ENCODE assay signal across 2 cellular contexts in the genomic region with DNA sequence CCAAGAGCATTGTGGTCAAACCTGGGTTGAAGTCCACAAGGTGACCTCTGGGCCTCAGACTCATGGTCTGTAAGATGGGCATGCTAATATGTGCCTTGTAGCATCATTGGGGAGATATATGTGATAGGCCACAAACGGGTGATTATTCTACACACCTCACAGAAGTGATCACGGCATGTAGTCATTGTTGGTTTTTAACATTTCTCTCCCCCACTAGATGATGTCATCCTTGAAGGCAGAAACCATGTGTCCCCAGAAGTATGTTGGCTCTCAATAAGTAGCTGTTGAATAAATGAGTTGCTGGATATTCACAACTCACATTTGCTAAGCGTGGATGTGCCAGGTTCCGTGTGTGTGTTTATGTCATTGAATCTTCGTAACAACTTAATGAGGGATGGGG.
TF ChIP-seq lines count a peak whose summit lies in the region.

No MANE protein-coding gene starts in this region.

TF ChIP-seq in HepG2, 621 proteins besides CTCF, POLR2A, EP300 and RAD21:
- no peak for TF ChIP-seq ZSCAN22 (CRISPR knock-in tag; IDR thresholded peaks at IDR 0.05)
- no peak for TF ChIP-seq ZNF567 (CRISPR knock-in tag; IDR thresholded peaks at IDR 0.05; ENCODE audit: borderline replicate concordance)
- TF ChIP-seq TCF12 (IDR thresholded peaks at IDR 0.05) = no peak
- no peak for TF ChIP-seq TCF12 (CRISPR knock-in tag; IDR thresholded peaks at IDR 0.05)
- no peak for TF ChIP-seq ARHGAP35 (CRISPR knock-in tag; IDR thresholded peaks at IDR 0.05; ENCODE audit: borderline replicate concordance)
- no peak for TF ChIP-seq SALL2 (CRISPR knock-in tag; IDR thresholded peaks at IDR 0.05)
- TF ChIP-seq, protein P1, sequence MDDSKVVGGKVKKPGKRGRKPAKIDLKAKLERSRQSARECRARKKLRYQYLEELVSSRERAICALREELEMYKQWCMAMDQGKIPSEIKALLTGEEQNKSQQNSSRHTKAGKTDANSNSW (CRISPR knock-in tag; IDR thresholded peaks at IDR 0.05; ENCODE audit: borderline replicate concordance) = no peak
- peak; percentile 88 for TF ChIP-seq ATF7 (IDR thresholded peaks at IDR 0.05)
- no peak for TF ChIP-seq ATF7 (CRISPR knock-in tag; IDR thresholded peaks at IDR 0.05)
- TF ChIP-seq, protein P2, sequence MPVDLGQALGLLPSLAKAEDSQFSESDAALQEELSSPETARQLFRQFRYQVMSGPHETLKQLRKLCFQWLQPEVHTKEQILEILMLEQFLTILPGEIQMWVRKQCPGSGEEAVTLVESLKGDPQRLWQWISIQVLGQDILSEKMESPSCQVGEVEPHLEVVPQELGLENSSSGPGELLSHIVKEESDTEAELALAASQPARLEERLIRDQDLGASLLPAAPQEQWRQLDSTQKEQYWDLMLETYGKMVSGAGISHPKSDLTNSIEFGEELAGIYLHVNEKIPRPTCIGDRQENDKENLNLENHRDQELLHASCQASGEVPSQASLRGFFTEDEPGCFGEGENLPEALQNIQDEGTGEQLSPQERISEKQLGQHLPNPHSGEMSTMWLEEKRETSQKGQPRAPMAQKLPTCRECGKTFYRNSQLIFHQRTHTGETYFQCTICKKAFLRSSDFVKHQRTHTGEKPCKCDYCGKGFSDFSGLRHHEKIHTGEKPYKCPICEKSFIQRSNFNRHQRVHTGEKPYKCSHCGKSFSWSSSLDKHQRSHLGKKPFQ (CRISPR knock-in tag; IDR thresholded peaks at IDR 0.05; ENCODE audit: insufficient replicate concordance) = no peak
- 0 out of 2 replicates have a peak, but pooled peaks have one; percentile 10 for TF ChIP-seq CREB1 (IDR thresholded peaks at IDR 0.05)
- no peak for TF ChIP-seq CREB1 (CRISPR knock-in tag; IDR thresholded peaks at IDR 0.05)
- TF ChIP-seq TOPORS (CRISPR knock-in tag; IDR thresholded peaks at IDR 0.05) = no peak
- no peak for TF ChIP-seq FOXA3 (CRISPR knock-in tag; IDR thresholded peaks at IDR 0.05)
- TF ChIP-seq GZF1 (CRISPR knock-in tag; IDR thresholded peaks at IDR 0.05) = no peak
- TF ChIP-seq, protein P3, sequence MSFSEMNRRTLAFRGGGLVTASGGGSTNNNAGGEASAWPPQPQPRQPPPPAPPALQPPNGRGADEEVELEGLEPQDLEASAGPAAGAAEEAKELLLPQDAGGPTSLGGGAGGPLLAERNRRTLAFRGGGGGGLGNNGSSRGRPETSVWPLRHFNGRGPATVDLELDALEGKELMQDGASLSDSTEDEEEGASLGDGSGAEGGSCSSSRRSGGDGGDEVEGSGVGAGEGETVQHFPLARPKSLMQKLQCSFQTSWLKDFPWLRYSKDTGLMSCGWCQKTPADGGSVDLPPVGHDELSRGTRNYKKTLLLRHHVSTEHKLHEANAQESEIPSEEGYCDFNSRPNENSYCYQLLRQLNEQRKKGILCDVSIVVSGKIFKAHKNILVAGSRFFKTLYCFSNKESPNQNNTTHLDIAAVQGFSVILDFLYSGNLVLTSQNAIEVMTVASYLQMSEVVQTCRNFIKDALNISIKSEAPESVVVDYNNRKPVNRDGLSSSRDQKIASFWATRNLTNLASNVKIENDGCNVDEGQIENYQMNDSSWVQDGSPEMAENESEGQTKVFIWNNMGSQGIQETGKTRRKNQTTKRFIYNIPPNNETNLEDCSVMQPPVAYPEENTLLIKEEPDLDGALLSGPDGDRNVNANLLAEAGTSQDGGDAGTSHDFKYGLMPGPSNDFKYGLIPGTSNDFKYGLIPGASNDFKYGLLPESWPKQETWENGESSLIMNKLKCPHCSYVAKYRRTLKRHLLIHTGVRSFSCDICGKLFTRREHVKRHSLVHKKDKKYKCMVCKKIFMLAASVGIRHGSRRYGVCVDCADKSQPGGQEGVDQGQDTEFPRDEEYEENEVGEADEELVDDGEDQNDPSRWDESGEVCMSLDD (CRISPR knock-in tag; IDR thresholded peaks at IDR 0.05; ENCODE audit: borderline replicate concordance) = no peak
- TF ChIP-seq, protein P4, sequence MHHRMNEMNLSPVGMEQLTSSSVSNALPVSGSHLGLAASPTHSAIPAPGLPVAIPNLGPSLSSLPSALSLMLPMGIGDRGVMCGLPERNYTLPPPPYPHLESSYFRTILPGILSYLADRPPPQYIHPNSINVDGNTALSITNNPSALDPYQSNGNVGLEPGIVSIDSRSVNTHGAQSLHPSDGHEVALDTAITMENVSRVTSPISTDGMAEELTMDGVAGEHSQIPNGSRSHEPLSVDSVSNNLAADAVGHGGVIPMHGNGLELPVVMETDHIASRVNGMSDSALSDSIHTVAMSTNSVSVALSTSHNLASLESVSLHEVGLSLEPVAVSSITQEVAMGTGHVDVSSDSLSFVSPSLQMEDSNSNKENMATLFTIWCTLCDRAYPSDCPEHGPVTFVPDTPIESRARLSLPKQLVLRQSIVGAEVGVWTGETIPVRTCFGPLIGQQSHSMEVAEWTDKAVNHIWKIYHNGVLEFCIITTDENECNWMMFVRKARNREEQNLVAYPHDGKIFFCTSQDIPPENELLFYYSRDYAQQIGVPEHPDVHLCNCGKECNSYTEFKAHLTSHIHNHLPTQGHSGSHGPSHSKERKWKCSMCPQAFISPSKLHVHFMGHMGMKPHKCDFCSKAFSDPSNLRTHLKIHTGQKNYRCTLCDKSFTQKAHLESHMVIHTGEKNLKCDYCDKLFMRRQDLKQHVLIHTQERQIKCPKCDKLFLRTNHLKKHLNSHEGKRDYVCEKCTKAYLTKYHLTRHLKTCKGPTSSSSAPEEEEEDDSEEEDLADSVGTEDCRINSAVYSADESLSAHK (CRISPR knock-in tag; IDR thresholded peaks at IDR 0.05; ENCODE audit: borderline replicate concordance) = no peak
- TF ChIP-seq, protein P5, sequence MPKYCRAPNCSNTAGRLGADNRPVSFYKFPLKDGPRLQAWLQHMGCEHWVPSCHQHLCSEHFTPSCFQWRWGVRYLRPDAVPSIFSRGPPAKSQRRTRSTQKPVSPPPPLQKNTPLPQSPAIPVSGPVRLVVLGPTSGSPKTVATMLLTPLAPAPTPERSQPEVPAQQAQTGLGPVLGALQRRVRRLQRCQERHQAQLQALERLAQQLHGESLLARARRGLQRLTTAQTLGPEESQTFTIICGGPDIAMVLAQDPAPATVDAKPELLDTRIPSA (CRISPR knock-in tag; IDR thresholded peaks at IDR 0.05; ENCODE audit: borderline replicate concordance) = no peak
- TF ChIP-seq ZNF572 (CRISPR knock-in tag; IDR thresholded peaks at IDR 0.05) = no peak

TF ChIP-seq in K562, 482 proteins besides CTCF, POLR2A, EP300 and RAD21:
- TF ChIP-seq, protein P6, sequence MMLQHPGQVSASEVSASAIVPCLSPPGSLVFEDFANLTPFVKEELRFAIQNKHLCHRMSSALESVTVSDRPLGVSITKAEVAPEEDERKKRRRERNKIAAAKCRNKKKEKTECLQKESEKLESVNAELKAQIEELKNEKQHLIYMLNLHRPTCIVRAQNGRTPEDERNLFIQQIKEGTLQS (IDR thresholded peaks at IDR 0.05) = peak; percentile 26; the same call in 1 of the 2 replicates
- TF ChIP-seq, protein P6 (CRISPR knock-in tag; conservative IDR thresholded peaks at IDR 0.05) = no peak
- TF ChIP-seq ESRRA (IDR thresholded peaks at IDR 0.05; ENCODE audit: borderline replicate concordance, low read depth) (peak; percentile 59; the same call in 1 of the 2 replicates), MYC (IDR thresholded peaks at IDR 0.05; ENCODE audit: low read depth, low read length) (no peak), MYC (CRISPR knock-in tag; IDR thresholded peaks at IDR 0.05; ENCODE audit: borderline replicate concordance, low read depth) (no peak), HDAC3 (IDR thresholded peaks at IDR 0.05; ENCODE audit: borderline replicate concordance, partially characterized antibody) (no peak)
